In genomic region chr6:161111256-161111655, GRCh38 we compare ENCODE assay signal across 17 cellular contexts.
DNase-seq lines count a peak whose midpoint lies in the region; ATAC-seq and TF ChIP-seq lines count a peak whose summit lies in the region.
"Had no signal": no experiment of that assay in that cellular context is flagged by ENCODE, and none has a peak within 500 bp of the region (broad histone marks: within the 10 kb centered on the region; RNA-seq: fewer than 3 reads in every experiment).

No MANE protein-coding gene starts in this region.

- H3K27ac Mint-ChIP-seq in CD14-positive monocyte: peak overlapping the region in 6 of 7 donors; percentile 6 to 87 (median 57)
- peak overlapping the region; percentile 83 for H3K27ac Mint-ChIP-seq in activated naive CD8-positive, alpha-beta T cell treated with anti-CD3 and anti-CD28 coated beads, Interleukin-2, amount 10 ng/mL, durations not matched to agents 7 days and 5 days
- H3K27ac Mint-ChIP-seq: B cell, GM23338, immature natural killer cell had no signal

- peaks cover 81 to 90% of the 10 kb centered on the region in 2 donors for H3K36me3 Mint-ChIP-seq in CD14-positive monocyte
- H3K36me3 Mint-ChIP-seq in activated naive CD8-positive, alpha-beta T cell treated with anti-CD3 and anti-CD28 coated beads, Interleukin-2, amount 10 ng/mL, durations not matched to agents 7 days and 5 days: peaks cover 30% of the 10 kb centered on the region

- H3K27me3 Mint-ChIP-seq in CD14-positive monocyte (ENCODE audit: low read depth in 3 of 3): peaks cover 0 to 1% (median 0%) of the 10 kb centered on the region in 3 donors
- H3K27me3 Mint-ChIP-seq in activated naive CD8-positive, alpha-beta T cell treated with anti-CD3 and anti-CD28 coated beads, Interleukin-2, amount 10 ng/mL, durations not matched to agents 7 days and 5 days: no peaks in the 10 kb centered on the region
- H3K27me3 Mint-ChIP-seq: B cell had no signal

- no peak overlapping the region for H3K4me3 Mint-ChIP-seq in CD14-positive monocyte
- peak overlapping the region; percentile 10 for H3K4me3 Mint-ChIP-seq in activated naive CD8-positive, alpha-beta T cell treated with anti-CD3 and anti-CD28 coated beads, Interleukin-2, amount 10 ng/mL, durations not matched to agents 7 days and 5 days
- H3K4me3 Mint-ChIP-seq: B cell, GM23338, immature natural killer cell had no signal

- peaks cover 0 to 3% (median 0%) of the 10 kb centered on the region in 7 donors for H3K9me3 Mint-ChIP-seq in CD14-positive monocyte
- H3K9me3 Mint-ChIP-seq in activated naive CD8-positive, alpha-beta T cell treated with anti-CD3 and anti-CD28 coated beads, Interleukin-2, amount 10 ng/mL, durations not matched to agents 7 days and 5 days: no peaks in the 10 kb centered on the region
- H3K9me3 Mint-ChIP-seq: GM23338, immature natural killer cell had no signal

- TF ChIP-seq CTCF in CD14-positive monocyte (IDR thresholded peaks at IDR 0.05): no peak

- DNase-seq in CD14-positive monocyte (ENCODE audit: low spot score): no peak
- DNase-seq in CD1c-positive myeloid dendritic cell (ENCODE audit: extremely low spot score): peak; percentile 84
- DNase-seq in NOMO-1 treated with dmso at 0.1 percent for 144 hours (lab: John Stamatoyannopoulos, UW; ENCODE audit: unreplicated experiment): peak; percentile 5
- no peak for DNase-seq in activated naive CD8-positive, alpha-beta T cell treated with anti-CD3 and anti-CD28 coated beads, Interleukin-2, amount 10 ng/mL, durations not matched to agents 7 days and 5 days
- no peak for DNase-seq in COLO668 (lab: John Stamatoyannopoulos, UW; ENCODE audit: unreplicated experiment)
- no peak for DNase-seq in retina
- DNase-seq: head of caudate nucleus; immature natural killer cell; KBM-7; lower lobe of right lung; NCI-H1092; NCI-H526 treated with DMSO at 0.1 percent for 48 hours; stimulated activated CD4-positive, alpha-beta T cell treated with anti-CD3 and anti-CD28 coated beads, Interleukin-2, amount 100 ng/mL, for 48 hours had no signal

- H3K4me1 Mint-ChIP-seq in CD14-positive monocyte: peaks cover 38% of the 10 kb centered on the region
- H3K4me1 Mint-ChIP-seq in activated naive CD8-positive, alpha-beta T cell treated with anti-CD3 and anti-CD28 coated beads, Interleukin-2, amount 10 ng/mL, durations not matched to agents 7 days and 5 days: peaks cover 12% of the 10 kb centered on the region
- H3K4me1 Mint-ChIP-seq: B cell, GM23338, immature natural killer cell had no signal

- ATAC-seq in activated naive CD8-positive, alpha-beta T cell treated with anti-CD3 and anti-CD28 coated beads, Interleukin-2, amount 10 ng/mL, durations not matched to agents 7 days and 5 days (ENCODE audit: low read depth): peak; percentile 96
- ATAC-seq in HG02763 (IDR thresholded peaks at IDR 0.05; ENCODE audit: unreplicated experiment): no peak
- ATAC-seq: GM23338, Panc1 had no signal

- intact Hi-C loops in CD14-positive monocyte (cut with micrococcal nuclease): loop anchor here in 1 of 2 donors (10.0 kb wide), 1 partner anchor 164 kb away; the partner anchor contains the start of gene AGPAT4

- POLR2A ChIA-PET in activated naive CD8-positive, alpha-beta T cell treated with anti-CD3 and anti-CD28 coated beads, Interleukin-2, amount 10 ng/mL, durations not matched to agents 7 days and 5 days (lab: Charles Lee): interaction anchor here (1.5 kb wide), 1 partner anchor 163 kb away, joined by 5 read pairs; the partner anchor contains the start of gene AGPAT4

Comparison
In these comparisons a context has a peak if more than half of its experiments do, and no peak if none do; other contexts are left out.
1. DNase-seq: peak in CD1c-positive myeloid dendritic cell (single experiment) and NOMO-1 treated with dmso at 0.1 percent for 144 hours (single experiment); none in CD14-positive monocyte (single experiment), activated naive CD8-positive, alpha-beta T cell treated with anti-CD3 and anti-CD28 coated beads, Interleukin-2, amount 10 ng/mL, durations not matched to agents 7 days and 5 days (single experiment), COLO668 (single experiment) and retina (single experiment).